ENCODE assay signal across 9 cellular contexts in the genomic region with DNA sequence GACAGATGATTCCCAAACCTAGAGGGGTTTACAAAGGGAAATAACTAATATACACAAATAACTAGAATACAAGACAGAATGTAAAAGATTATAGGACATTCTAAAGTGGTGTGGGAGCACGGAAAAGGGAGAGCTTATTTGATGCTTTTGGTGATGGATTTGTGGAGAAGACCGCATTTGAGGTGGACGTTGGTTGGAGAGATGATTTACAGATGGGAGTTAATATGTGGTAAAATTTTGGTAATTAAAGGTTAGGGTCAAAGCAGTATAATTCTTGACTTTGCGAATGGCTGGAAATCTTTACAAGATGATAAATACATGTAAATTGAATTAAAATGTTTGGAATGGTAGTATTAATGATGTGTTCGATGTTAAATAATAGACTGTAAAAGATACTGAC. TPM values are rescaled to one million over a fixed set of nuclear protein-coding genes. Genes with fewer than 3 reads are reported as not detected.
DNase-seq lines count a peak whose midpoint lies in the region; ATAC-seq, FAIRE-seq and TF ChIP-seq lines count a peak whose summit lies in the region.
"Had no signal": no experiment of that assay in that cellular context is flagged by ENCODE, and none has a peak within 500 bp of the region (broad histone marks: within the 10 kb centered on the region; RNA-seq: fewer than 3 reads in every experiment).

No MANE protein-coding gene starts in this region.

- H3K36me3 ChIP-seq in HCT116 (ENCODE audit: control insufficient read depth in 1 of 2, insufficient read depth in 2 of 2, low read length in 2 of 2) = no peaks in the 10 kb centered on the region

- H3K4me1 ChIP-seq in A549 = peaks cover 19% of the 10 kb centered on the region; the same call in 2 of the 3 replicates
- H3K4me1 ChIP-seq in HCT116 (ENCODE audit: control insufficient read depth in 1 of 2, insufficient read depth in 2 of 2, low read length in 2 of 2) = peaks cover 0 to 16% of the 10 kb centered on the region in 2 experiments; a peak in 2 of 4 replicates

- RAD21 ChIA-PET in HCT116 (lab: Charles Lee; ENCODE audit: low non-redundant PET in 1 of 2, low total read pairs in 2 of 2, uncharacterized antibody in 2 of 2, unreplicated experiment in 2 of 2) = no interaction called here

- H3K79me2 ChIP-seq in HCT116 (ENCODE audit: insufficient read depth, low read length) = peaks cover 57% of the 10 kb centered on the region

- POLR2A ChIA-PET in A549 (lab: Yijun Ruan, JAX) = interaction anchor here (0.6 kb wide), 1 partner anchor 12 kb away, joined by 6 read pairs; no protein-coding TSS in a partner anchor
- POLR2A ChIA-PET in HCT116 (lab: Charles Lee) = no interaction called here

- H3K9me3 ChIP-seq in A549 (no peaks in the 10 kb centered on the region), HCT116 (ENCODE audit: control insufficient read depth in 1 of 2, insufficient read depth in 1 of 2, low read depth in 1 of 2, low read length in 2 of 2) (no peaks in the 10 kb centered on the region)

- no peak for TF ChIP-seq EP300 in A549 (IDR thresholded peaks at IDR 0.05)

- no peak for TF ChIP-seq CTCF in A549 (IDR thresholded peaks at IDR 0.05)
- no peak for TF ChIP-seq CTCF in HCT116 (IDR thresholded peaks at IDR 0.05 in 2 of 3, conservative IDR thresholded peaks at IDR 0.05 in 1 of 3; ENCODE audit: borderline replicate concordance in 1 of 3, insufficient read depth in 1 of 3, low read depth in 2 of 3, low read length in 2 of 3)

- peaks cover 20% of the 10 kb centered on the region for H3K4me1 Mint-ChIP-seq in activated naive CD8-positive, alpha-beta T cell treated with anti-CD3 and anti-CD28 coated beads for 36 hours

- no peaks in the 10 kb centered on the region for H4K20me1 ChIP-seq in HCT116 (ENCODE audit: insufficient read depth)

- no TSS peak for BruUV-seq in HCT116 (replicated peaks; lab: Mats Ljungman, UMichigan)

- H3K36me3 Mint-ChIP-seq in activated naive CD8-positive, alpha-beta T cell treated with anti-CD3 and anti-CD28 coated beads for 36 hours = peaks cover 4% of the 10 kb centered on the region

- TF ChIP-seq POLR2A in A549 (IDR thresholded peaks at IDR 0.05; ENCODE audit: low read length) (no peak), HCT116 (IDR thresholded peaks at IDR 0.05; ENCODE audit: borderline replicate concordance, extremely low read depth, insufficient read depth, insufficient read length) (no peak)

- H3K27me3 ChIP-seq in HCT116 (ENCODE audit: insufficient read depth, low read length) = no peaks in the 10 kb centered on the region

- no peak for FAIRE-seq in A549 (lab: Jason Lieb, UNC)
- FAIRE-seq: G401.6 had no signal

- intact Hi-C loops in HCT116 (cut with micrococcal nuclease) = loop anchor here (10.0 kb wide), 1 partner anchor 190 kb away; no protein-coding TSS in a partner anchor

- H3K27ac Mint-ChIP-seq in activated naive CD8-positive, alpha-beta T cell treated with anti-CD3 and anti-CD28 coated beads for 36 hours = no peak overlapping the region

- peak overlapping the region; percentile 93 for H3K4me3 Mint-ChIP-seq in activated naive CD8-positive, alpha-beta T cell treated with anti-CD3 and anti-CD28 coated beads for 36 hours

- H3K27ac ChIP-seq in A549 = peak overlapping the region; percentile 93 to 96; a peak in 4 of 6 replicates
- peak overlapping the region; percentile 89; the same call in 1 of the 2 replicates for H3K27ac ChIP-seq in HCT116 (ENCODE audit: low read depth, low read length)

- H3K27me3 Mint-ChIP-seq in activated naive CD8-positive, alpha-beta T cell treated with anti-CD3 and anti-CD28 coated beads for 36 hours = peaks cover 21% of the 10 kb centered on the region

- H3K4me3 ChIP-seq in A549 (peak overlapping the region; percentile 65), HCT116 (replicated peaks in 1 of 2; ENCODE audit: low read depth in 1 of 2, low read length in 2 of 2) (peak overlapping the region; percentile 80 to 89)

- peak overlapping the region; percentile 84 for H3K9ac ChIP-seq in HCT116 (ENCODE audit: low read length)

- DNase-seq in A549 (ENCODE audit: low read depth in 1 of 2, low spot score in 1 of 2) = no peak
- DNase-seq in HCT116 (ENCODE audit: low read depth, low spot score) = no peak
- DNase-seq in activated naive CD8-positive, alpha-beta T cell treated with anti-CD3 and anti-CD28 coated beads for 36 hours = no peak
- DNase-seq in kidney tubule cell (ENCODE audit: low spot score) = peak; percentile 4
- no peak for DNase-seq in COR-L47 (lab: John Stamatoyannopoulos, UW)
- no peak for DNase-seq in pons (ENCODE audit: low spot score)
- no peak for DNase-seq in NCI-H1436 (lab: John Stamatoyannopoulos, UW)

- no peak for ATAC-seq in A549
- no peak for ATAC-seq in HCT116
- ATAC-seq in esophagus mucosa = no peak

- H3K4me2 ChIP-seq in A549 (peak overlapping the region; percentile 85), HCT116 (ENCODE audit: low read length) (peak overlapping the region; percentile 67)

- H3K9me3 Mint-ChIP-seq in activated naive CD8-positive, alpha-beta T cell treated with anti-CD3 and anti-CD28 coated beads for 36 hours = no peaks in the 10 kb centered on the region

- no peak overlapping the region for H2AFZ ChIP-seq in HCT116 (ENCODE audit: low read depth, low read length, poor library complexity, severe bottlenecking)

- TF ChIP-seq RAD21 in A549 (conservative IDR thresholded peaks at IDR 0.05 in 1 of 2, IDR thresholded peaks at IDR 0.05 in 1 of 2) (no peak), HCT116 (IDR thresholded peaks at IDR 0.05; ENCODE audit: low read depth) (no peak)

- no peaks in the 10 kb centered on the region for H3K9me2 ChIP-seq in HCT116 (ENCODE audit: insufficient read depth)

- CTCF ChIA-PET in A549 (lab: Yijun Ruan, JAX) = interaction anchor here (1.0 kb wide), 1 partner anchor 28 kb away, joined by 4 read pairs; no protein-coding TSS in a partner anchor
- CTCF ChIA-PET in HCT116 (lab: Charles Lee) = no interaction called here

- WGBS in A549 (ENCODE audit: missing lambda C conversion rate) = 4% methylated on average over 5 of the region's 5 CpGs

TF ChIP-seq in A549, 52 proteins besides CTCF, POLR2A, EP300 and RAD21 (continues in another document):
- no peak for TF ChIP-seq HOXA7 (CRISPR knock-in tag; IDR thresholded peaks at IDR 0.05)
- TF ChIP-seq ESRRA (IDR thresholded peaks at IDR 0.05; ENCODE audit: borderline replicate concordance, low read length) = no peak
- TF ChIP-seq FOSL2 (IDR thresholded peaks at IDR 0.05) = no peak
- no peak for TF ChIP-seq FOSL2 (CRISPR knock-in tag; IDR thresholded peaks at IDR 0.05)
- TF ChIP-seq MYC (IDR thresholded peaks at IDR 0.05; ENCODE audit: borderline replicate concordance, low read length) = no peak
- no peak for TF ChIP-seq CHD4 (IDR thresholded peaks at IDR 0.05; ENCODE audit: borderline replicate concordance)

TF ChIP-seq in HCT116, 20 proteins besides CTCF, POLR2A, EP300 and RAD21:
- TF ChIP-seq CBX3 (IDR thresholded peaks at IDR 0.05; ENCODE audit: low read depth) (no peak), TCF7L2 (IDR thresholded peaks at IDR 0.05; ENCODE audit: borderline replicate concordance, extremely low read depth, insufficient read depth, insufficient read length) (no peak), SRF (IDR thresholded peaks at IDR 0.05; ENCODE audit: low read depth) (no peak)
TF ChIP-seq in HCT116: peak in this region for 0.

RNA-seq across cellular contexts. Expression of a gene that starts 1.2 kb away (rescaled TPM):
- polyA plus RNA-seq in A549 (2011; rRNA removed) (10.5 and 13.2 TPM in 2 replicates), A549 (2017; fragmentation: RNase III; extraction: RNeasy Plus Mini Kit Qiagen cat#74134 plus additional on column Dnase treatment) (6.3 to 7.6 TPM (median 7.5 TPM) in 3 replicates)
- 1.3 and 1.4 TPM in 2 replicates for polyA plus RNA-seq in A549 (2012; cell fraction: cytosol; rRNA removed)
- polyA plus RNA-seq in A549 (2012; cell fraction: nucleus; rRNA removed) = 2.6 and 6.8 TPM in 2 replicates
- 5.9 and 7.0 TPM in 2 replicates for polyA minus RNA-seq in A549 (2011; rRNA and poly(A)+ RNA removed)
- total RNA-seq in HCT116 (2021; ENCODE audit: unreplicated experiment) (30.6 TPM), esophagus mucosa (8.8 TPM)
- polyA plus RNA-seq in HCT116 (2012) = 5.4 and 9.8 TPM in 2 replicates
- total RNA-seq in activated naive CD8-positive, alpha-beta T cell treated with anti-CD3 and anti-CD28 coated beads for 36 hours = 10 to 100 TPM; 23.8 to 24.5 TPM

RNA-seq across cellular contexts. Expression of a gene that starts 26.1 kb away (rescaled TPM):
- polyA plus RNA-seq in A549 (2011; rRNA removed) (6.7 and 7.3 TPM in 2 replicates), A549 (2017; fragmentation: RNase III; extraction: RNeasy Plus Mini Kit Qiagen cat#74134 plus additional on column Dnase treatment) (9.6 to 10.3 TPM (median 9.9 TPM) in 3 replicates)
- 9.0 and 10.2 TPM in 2 replicates for polyA plus RNA-seq in A549 (2012; cell fraction: cytosol; rRNA removed)
- polyA plus RNA-seq in A549 (2012; cell fraction: nucleus; rRNA removed) = 10.4 and 12.4 TPM in 2 replicates
- 13.4 and 14.3 TPM in 2 replicates for polyA minus RNA-seq in A549 (2011; rRNA and poly(A)+ RNA removed)
- total RNA-seq in HCT116 (2021; ENCODE audit: unreplicated experiment) (22.5 TPM), esophagus mucosa (5.3 TPM)
- polyA plus RNA-seq in HCT116 (2012) = 12.5 and 15.4 TPM in 2 replicates
- 10 to 100 TPM; 22.9 to 26.1 TPM for total RNA-seq in activated naive CD8-positive, alpha-beta T cell treated with anti-CD3 and anti-CD28 coated beads for 36 hours

RNA-seq across cellular contexts. Expression of a gene that starts 30.4 kb away (rescaled TPM):
- polyA plus RNA-seq in A549 (2011; rRNA removed) (9.7 and 13.1 TPM in 2 replicates), A549 (2017; fragmentation: RNase III; extraction: RNeasy Plus Mini Kit Qiagen cat#74134 plus additional on column Dnase treatment) (20.6 to 27.0 TPM (median 25.0 TPM) in 3 replicates)
- 9.4 and 12.8 TPM in 2 replicates for polyA plus RNA-seq in A549 (2012; cell fraction: cytosol; rRNA removed)
- polyA plus RNA-seq in A549 (2012; cell fraction: nucleus; rRNA removed) = 3.5 and 5.8 TPM in 2 replicates
- polyA minus RNA-seq in A549 (2011; rRNA and poly(A)+ RNA removed) = 10.5 and 12.6 TPM in 2 replicates
- total RNA-seq in HCT116 (2021; ENCODE audit: unreplicated experiment) (18.6 TPM), esophagus mucosa (13.9 TPM)
- 21.1 and 21.2 TPM in 2 replicates for polyA plus RNA-seq in HCT116 (2012)
- 10 to 100 TPM; 21.3 to 27.3 TPM for total RNA-seq in activated naive CD8-positive, alpha-beta T cell treated with anti-CD3 and anti-CD28 coated beads for 36 hours
